Comparison of ENCODE assay signal across 15 cellular contexts in the genomic region with DNA sequence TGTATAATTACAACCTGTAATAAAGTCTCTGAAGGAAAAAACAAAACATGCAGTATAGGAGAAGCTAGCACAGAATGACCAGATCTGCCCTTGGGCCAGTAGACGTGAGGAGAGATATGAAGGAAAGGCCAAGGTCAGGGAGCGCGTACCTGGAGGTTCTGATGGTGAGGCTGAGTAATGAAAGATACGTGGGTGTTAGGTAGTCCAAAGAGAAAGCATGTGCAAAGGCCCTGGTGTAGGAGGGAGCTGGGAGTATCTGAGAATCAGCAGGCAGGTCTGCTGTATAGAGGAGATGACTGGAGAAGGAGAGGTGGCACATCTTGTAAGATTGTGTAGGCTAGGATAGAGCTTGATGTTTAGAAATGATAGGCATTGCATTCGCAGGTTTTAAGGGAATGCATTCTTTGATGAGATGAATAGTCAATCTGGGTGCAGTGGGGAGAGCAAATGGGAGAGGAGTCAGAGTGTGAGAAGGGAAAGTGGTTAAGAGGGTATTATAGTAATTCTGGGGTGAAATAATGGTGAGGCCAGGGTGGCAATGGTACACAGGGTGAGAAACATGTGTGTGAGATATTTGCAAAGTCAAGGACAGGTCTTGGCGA. TPM values are rescaled to one million over a fixed set of nuclear protein-coding genes. Genes with fewer than 3 reads are reported as not detected.
A peak's percentile ranks its signal among the peaks of the same experiment; 100 is the strongest.
DNase-seq lines count a peak whose midpoint lies in the region; ATAC-seq and TF ChIP-seq lines count a peak whose summit lies in the region.
"Had no signal": no experiment of that assay in that cellular context is flagged by ENCODE, and none has a peak within 500 bp of the region (broad histone marks: within the 10 kb centered on the region; RNA-seq: fewer than 3 reads in every experiment).

No MANE protein-coding gene starts in this region.

- H3K27ac Mint-ChIP-seq in activated CD4-positive, alpha-beta T cell treated with anti-CD3 and anti-CD28 coated beads for 36 hours: peak overlapping the region; percentile 0
- peak overlapping the region in 1 of 2 donors; percentile 11 for H3K27ac Mint-ChIP-seq in stimulated activated naive CD8-positive, alpha-beta T cell treated with anti-CD3 and anti-CD28 coated beads, Interleukin-15, amount 100 ng/mL, for 72 hours
- H3K27ac Mint-ChIP-seq: CD14-positive monocyte; CD8-positive, alpha-beta T cell had no signal

- H4K8ac ChIP-seq in mesenchymal stem cell (ENCODE audit: low read length): no peak overlapping the region

- POLR2A ChIA-PET in activated CD4-positive, alpha-beta T cell treated with anti-CD3 and anti-CD28 coated beads for 36 hours (lab: Charles Lee): no interaction called here

- H2BK5ac ChIP-seq in mesenchymal stem cell (ENCODE audit: low read depth, low read length, poor library complexity, severe bottlenecking): no peak overlapping the region

- ATAC-seq in activated CD4-positive, alpha-beta T cell treated with anti-CD3 and anti-CD28 coated beads for 36 hours: no peak
- peak; percentile 36 for ATAC-seq in stimulated activated naive CD8-positive, alpha-beta T cell treated with anti-CD3 and anti-CD28 coated beads, Interleukin-15, amount 100 ng/mL, for 72 hours
- no peak for ATAC-seq in stimulated activated naive CD8-positive, alpha-beta T cell treated with anti-CD3 and anti-CD28 coated beads, Interleukin-15, Interleukin-2, amounts not matched to agents 100 U/mL and 50 U/mL, for 24 hours
- ATAC-seq in SK-N-SH treated with all-trans-retinoic acid at 6 μM for 48 hours (no peak), HG03045 (IDR thresholded peaks at IDR 0.05; ENCODE audit: unreplicated experiment) (no peak)
- ATAC-seq: CD8-positive, alpha-beta T cell; HCT116 had no signal

- H3K4me3 ChIP-seq in mesenchymal stem cell (ENCODE audit: insufficient read depth in 1 of 2, low read depth in 1 of 2, low read length in 2 of 2): no peak overlapping the region
- H3K4me3 ChIP-seq: GM23248 had no signal

- H3K4me2 ChIP-seq in mesenchymal stem cell (ENCODE audit: low read length, poor library complexity, severe bottlenecking): no peak overlapping the region

- H2BK15ac ChIP-seq in mesenchymal stem cell (ENCODE audit: low read depth, poor library complexity, severe bottlenecking): no peak overlapping the region

- intact Hi-C loops in activated CD4-positive, alpha-beta T cell treated with anti-CD3 and anti-CD28 coated beads for 36 hours (cut with DNase I, micrococcal nuclease): no loop called here

- H3K27me3 Mint-ChIP-seq in activated CD4-positive, alpha-beta T cell treated with anti-CD3 and anti-CD28 coated beads for 36 hours: no peaks in the 10 kb centered on the region
- H3K27me3 Mint-ChIP-seq in stimulated activated naive CD8-positive, alpha-beta T cell treated with anti-CD3 and anti-CD28 coated beads, Interleukin-15, amount 100 ng/mL, for 72 hours: no peaks in the 10 kb centered on the region

- no peaks in the 10 kb centered on the region for H3K79me1 ChIP-seq in mesenchymal stem cell (replicated peaks; ENCODE audit: low read length, poor library complexity, severe bottlenecking)

- no peak overlapping the region for H2AFZ ChIP-seq in mesenchymal stem cell (ENCODE audit: low read depth, low read length)
- H2AFZ ChIP-seq: GM23248 had no signal

- H3K9ac ChIP-seq in mesenchymal stem cell (ENCODE audit: low read length): no peak overlapping the region
- H3K9ac ChIP-seq: GM23248 had no signal

- peak overlapping the region in 1 of 2 experiments; percentile 19 for H3K4ac ChIP-seq in mesenchymal stem cell (ENCODE audit: low read depth in 1 of 2, low read length in 2 of 2)

- CTCF ChIA-PET in activated CD4-positive, alpha-beta T cell treated with anti-CD3 and anti-CD28 coated beads for 36 hours (lab: Charles Lee): interaction anchor here (0.7 to 3.7 kb wide), 7 partner anchors 9 to 1270 kb away, joined by 3 to 22 read pairs (median 4); no protein-coding TSS in a partner anchor

- H3K36me3 Mint-ChIP-seq in activated CD4-positive, alpha-beta T cell treated with anti-CD3 and anti-CD28 coated beads for 36 hours (ENCODE audit: low read depth): no peaks in the 10 kb centered on the region
- H3K36me3 Mint-ChIP-seq: CD14-positive monocyte; CD8-positive, alpha-beta T cell had no signal

- 95% methylated on average over 6 of the region's 6 CpGs for WGBS in mesenchymal stem cell

- peaks cover 43% of the 10 kb centered on the region for H3K4me1 Mint-ChIP-seq in activated CD4-positive, alpha-beta T cell treated with anti-CD3 and anti-CD28 coated beads for 36 hours
- H3K4me1 Mint-ChIP-seq in stimulated activated naive CD8-positive, alpha-beta T cell treated with anti-CD3 and anti-CD28 coated beads, Interleukin-15, amount 100 ng/mL, for 72 hours: peaks cover 52% of the 10 kb centered on the region

- H4K91ac ChIP-seq in mesenchymal stem cell (ENCODE audit: low read length): no peak overlapping the region

- H3K4me3 Mint-ChIP-seq in activated CD4-positive, alpha-beta T cell treated with anti-CD3 and anti-CD28 coated beads for 36 hours: no peak overlapping the region
- H3K4me3 Mint-ChIP-seq in stimulated activated naive CD8-positive, alpha-beta T cell treated with anti-CD3 and anti-CD28 coated beads, Interleukin-15, amount 100 ng/mL, for 72 hours: no peak overlapping the region
- H3K4me3 Mint-ChIP-seq: CD14-positive monocyte; CD8-positive, alpha-beta T cell had no signal

- H3K4me1 ChIP-seq in mesenchymal stem cell (ENCODE audit: control insufficient read depth, insufficient read depth, low read depth, low read length): peaks cover 1% of the 10 kb centered on the region

- no peak overlapping the region for H3K23ac ChIP-seq in mesenchymal stem cell (ENCODE audit: low read length in 2 of 2)

- peak overlapping the region in 1 of 2 experiments; percentile 55 for H3K18ac ChIP-seq in mesenchymal stem cell (ENCODE audit: low read depth in 1 of 2, low read length in 2 of 2)

- H2AK5ac ChIP-seq in mesenchymal stem cell (ENCODE audit: low read length, severe bottlenecking): no peak overlapping the region

- H3K27ac ChIP-seq in mesenchymal stem cell (ENCODE audit: low read length, poor library complexity, severe bottlenecking): no peak overlapping the region
- H3K27ac ChIP-seq: 22Rv1, GM23248 had no signal

- no peak overlapping the region for H2BK120ac ChIP-seq in mesenchymal stem cell (ENCODE audit: low read depth, low read length)

- H3K27me3 ChIP-seq in mesenchymal stem cell (ENCODE audit: control insufficient read depth in 1 of 2, insufficient read depth in 1 of 2, low read length in 2 of 2): no peaks in the 10 kb centered on the region

- no peak overlapping the region for H3K14ac ChIP-seq in mesenchymal stem cell (ENCODE audit: low read length in 2 of 2)

- no peak for DNase-seq in activated CD4-positive, alpha-beta T cell treated with anti-CD3 and anti-CD28 coated beads for 36 hours
- no peak for DNase-seq in activated CD4-positive, alpha-beta T cell treated with anti-CD3 and anti-CD28 coated beads for 4 hours
- no peak for DNase-seq in stimulated activated naive CD8-positive, alpha-beta T cell treated with anti-CD3 and anti-CD28 coated beads, Interleukin-15, amount 100 ng/mL, for 72 hours
- DNase-seq in stimulated activated naive CD8-positive, alpha-beta T cell treated with anti-CD3 and anti-CD28 coated beads, Interleukin-15, Interleukin-2, amounts not matched to agents 100 U/mL and 50 U/mL, for 24 hours: no peak
- DNase-seq in mesenchymal stem cell (no peak), NCI-H2029 (lab: John Stamatoyannopoulos, UW) (no peak)
- DNase-seq: CD8-positive, alpha-beta T cell; COR-L47; GF-D8; GM23248 had no signal

- H3K36me3 ChIP-seq in mesenchymal stem cell (ENCODE audit: control insufficient read depth in 1 of 2, insufficient read depth in 2 of 2, low read depth in 1 of 2, low read length in 2 of 2): no peaks in the 10 kb centered on the region

- H3K9me3 ChIP-seq in mesenchymal stem cell (ENCODE audit: control insufficient read depth, low read length): peaks cover 4% of the 10 kb centered on the region

- H3K9me3 Mint-ChIP-seq in activated CD4-positive, alpha-beta T cell treated with anti-CD3 and anti-CD28 coated beads for 36 hours (ENCODE audit: low read depth): peaks cover 3% of the 10 kb centered on the region
- peaks cover 0 to 6% of the 10 kb centered on the region in 2 donors for H3K9me3 Mint-ChIP-seq in stimulated activated naive CD8-positive, alpha-beta T cell treated with anti-CD3 and anti-CD28 coated beads, Interleukin-15, amount 100 ng/mL, for 72 hours
- H3K9me3 Mint-ChIP-seq: CD14-positive monocyte; CD8-positive, alpha-beta T cell had no signal

- peak overlapping the region; percentile 18 to 70 for H2BK12ac ChIP-seq in mesenchymal stem cell (ENCODE audit: low read length in 2 of 2)

TF ChIP-seq in SK-N-SH treated with all-trans-retinoic acid at 6 μM for 48 hours, 23 proteins besides CTCF, POLR2A, EP300 and RAD21:
- TF ChIP-seq ARNTL (CRISPR knock-in tag; IDR thresholded peaks at IDR 0.05; ENCODE audit: borderline replicate concordance, low read depth) (no peak), ZNF70 (CRISPR knock-in tag; IDR thresholded peaks at IDR 0.05) (no peak)

RNA-seq across cellular contexts. Expression of a gene that starts 15.9 kb away (rescaled TPM):
- 10 to 100 TPM; 45.5 to 56.4 TPM for total RNA-seq in activated CD4-positive, alpha-beta T cell treated with anti-CD3 and anti-CD28 coated beads for 36 hours
- polyA plus RNA-seq in mesenchymal stem cell (2013, experiment 1 of 2): 69.5 TPM
- 67.3 TPM for polyA plus RNA-seq in mesenchymal stem cell (2013, experiment 2 of 2)
